Comparison of ENCODE assay signal across 20 cellular contexts in the genomic region with DNA sequence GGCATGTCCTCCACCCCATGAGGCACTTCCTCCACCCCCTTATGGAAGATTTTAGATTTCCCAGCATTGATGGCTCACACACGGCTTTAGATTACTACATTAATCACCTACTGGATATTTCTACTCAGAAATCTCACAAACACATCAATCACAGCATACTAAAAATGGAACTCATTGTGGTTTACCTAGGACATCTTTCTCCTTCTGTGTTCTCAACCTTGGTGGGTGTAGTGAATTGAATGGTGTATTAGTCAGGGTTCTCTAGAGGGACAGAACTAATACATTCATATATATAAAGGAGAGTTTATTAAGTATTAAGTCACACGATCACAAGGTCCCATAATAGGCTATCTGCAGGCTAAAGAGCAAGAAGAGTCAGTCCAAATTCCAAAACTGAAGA.
"Had no signal": no experiment of that assay in that cellular context is flagged by ENCODE, and none has a peak within 500 bp of the region (broad histone marks: within the 10 kb centered on the region; RNA-seq: fewer than 3 reads in every experiment).

No MANE protein-coding gene starts in this region.

- H3K9me3 Mint-ChIP-seq: activated B cell treated with CpG ODN at 0.5 μM for 24 hours; natural killer cell; stimulated activated memory B cell treated with anti-CD40 and anti-IgM and Interleukin-4, amounts not matched to agents 10 μg/mL and 1 μg/mL and 100 μg/mL, for 72 hours; T-helper 2 cell treated with Interferon-gamma antibody and Interleukin-4, amounts not matched to agents 5 μg/mL and 100 μg/mL, for 36 hours had no signal

- H3K27me3 Mint-ChIP-seq: stimulated activated memory B cell treated with anti-CD40 and anti-IgM and Interleukin-4, amounts not matched to agents 10 μg/mL and 1 μg/mL and 100 μg/mL, for 72 hours had no signal

- DNase-seq: activated B cell treated with CpG ODN at 0.5 μM for 24 hours; activated CD4-positive, alpha-beta T cell treated with anti-CD3 and anti-CD28 coated beads, Interleukin-2, amount 50 U/mL, for 1 hour; activated naive CD4-positive, alpha-beta T cell treated with anti-CD3 and anti-CD28 coated beads, Interleukin-2, amount 50 U/mL, for 16 hours; effector CD8-positive, alpha-beta T cell; heart left ventricle; kidney; natural killer cell; ovary; right lobe of liver; SK-N-SH; small intestine; stimulated activated CD4-positive, alpha-beta T cell treated with anti-CD3 and anti-CD28 coated beads, Interleukin-15, amount 100 ng/mL, for 24 hours; stimulated activated CD4-positive, alpha-beta T cell treated with anti-CD3 and anti-CD28 coated beads, Interleukin-4, amount 100 ng/mL, for 1 hour; substantia nigra; tibial artery had no signal

- H3K4me3 Mint-ChIP-seq: activated B cell treated with CpG ODN at 0.5 μM for 24 hours; dendritic cell treated with granulocyte-macrophage colony-stimulating factor and Interleukin-4, amounts not matched to agents 40 ng/mL and 50 ng/mL, for 4 days; natural killer cell; stimulated activated memory B cell treated with anti-CD40 and anti-IgM and Interleukin-4, amounts not matched to agents 10 μg/mL and 1 μg/mL and 100 μg/mL, for 72 hours; T-helper 2 cell treated with Interferon-gamma antibody and Interleukin-4, amounts not matched to agents 5 μg/mL and 100 μg/mL, for 36 hours had no signal

- H3K4me1 Mint-ChIP-seq: natural killer cell had no signal

- ATAC-seq: gastroesophageal sphincter; heart left ventricle; left lobe of liver; natural killer cell; right lobe of liver; stimulated activated memory B cell treated with anti-CD40 and anti-IgM and Interleukin-4, amounts not matched to agents 10 μg/mL and 1 μg/mL and 100 μg/mL, for 72 hours had no signal

- H3K27ac Mint-ChIP-seq: activated B cell treated with CpG ODN at 0.5 μM for 24 hours; natural killer cell; stimulated activated memory B cell treated with anti-CD40 and anti-IgM and Interleukin-4, amounts not matched to agents 10 μg/mL and 1 μg/mL and 100 μg/mL, for 72 hours; T-helper 2 cell treated with Interferon-gamma antibody and Interleukin-4, amounts not matched to agents 5 μg/mL and 100 μg/mL, for 36 hours had no signal

- H3K36me3 Mint-ChIP-seq: natural killer cell; stimulated activated memory B cell treated with anti-CD40 and anti-IgM and Interleukin-4, amounts not matched to agents 10 μg/mL and 1 μg/mL and 100 μg/mL, for 72 hours had no signal
